Comparison of ENCODE assay signal across 24 cellular contexts in the genomic region with DNA sequence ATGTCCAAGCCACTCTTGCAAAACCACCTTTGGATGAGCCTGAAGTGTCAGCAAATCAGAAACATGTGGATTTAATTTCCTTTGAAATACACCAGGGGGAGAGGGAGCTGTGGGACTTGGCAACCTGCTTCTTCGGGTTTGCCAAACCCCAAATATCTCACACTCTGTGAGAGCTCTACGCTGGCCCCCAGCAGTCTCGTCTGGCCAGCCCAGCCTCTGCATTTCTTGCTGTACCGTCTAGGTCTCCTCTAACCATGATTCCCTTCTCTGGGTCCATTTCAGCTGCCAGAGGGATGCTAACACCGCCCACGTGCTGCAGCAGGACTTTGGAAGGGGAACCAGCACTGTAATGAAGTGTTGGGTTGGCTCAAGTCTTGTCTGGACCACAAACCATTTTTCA.
DNase-seq lines count a peak whose midpoint lies in the region; ATAC-seq and TF ChIP-seq lines count a peak whose summit lies in the region.
"Had no signal": no experiment of that assay in that cellular context is flagged by ENCODE, and none has a peak within 500 bp of the region (broad histone marks: within the 10 kb centered on the region; RNA-seq: fewer than 3 reads in every experiment).

No MANE protein-coding gene starts in this region.

- peak in 2 of 3 donors; percentile 10 to 13 for TF ChIP-seq CTCF in breast epithelium (IDR thresholded peaks at IDR 0.05)
- no peak for TF ChIP-seq CTCF in MCF 10A (IDR thresholded peaks at IDR 0.05; ENCODE audit: unreplicated experiment)
- no peak for TF ChIP-seq CTCF in fibroblast of the aortic adventitia (IDR thresholded peaks at IDR 0.05; ENCODE audit: insufficient read depth, low read length)

- H3K9me3 ChIP-seq in breast epithelium = no peaks in the 10 kb centered on the region
- H3K9me3 ChIP-seq in aorta (ENCODE audit: control insufficient read depth, low read length) = no peaks in the 10 kb centered on the region
- H3K9me3 ChIP-seq: mucosa of descending colon, neutrophil, sigmoid colon, transverse colon had no signal

- TF ChIP-seq POLR2A in breast epithelium (IDR thresholded peaks at IDR 0.05) = no peak

- peak; percentile 65 for ATAC-seq in aorta (ENCODE audit: low FRiP score)
- ATAC-seq in HG03159 (IDR thresholded peaks at IDR 0.05; ENCODE audit: unreplicated experiment) = no peak
- ATAC-seq: mucosa of descending colon had no signal

- no peaks in the 10 kb centered on the region for H3K4me1 Mint-ChIP-seq in MCF 10A (ENCODE audit: insufficient read depth, unreplicated experiment)

- H3K4me1 ChIP-seq in breast epithelium = no peaks in the 10 kb centered on the region
- peaks cover 3 to 6% of the 10 kb centered on the region in 2 donors for H3K4me1 ChIP-seq in aorta (ENCODE audit: control insufficient read depth in 1 of 2, insufficient read depth in 2 of 2, low read length in 2 of 2)
- H3K4me1 ChIP-seq: transverse colon had no signal

- POLR2A ChIA-PET in MCF 10A (lab: Yijun Ruan, JAX) = no interaction called here

- no peak overlapping the region for H3K27ac Mint-ChIP-seq in MCF 10A (ENCODE audit: low read depth, unreplicated experiment)
- H3K27ac Mint-ChIP-seq: activated naive CD4-positive, alpha-beta T cell treated with anti-CD3 and anti-CD28 coated beads, Interleukin-2, amount 50 U/mL, for 24 hours; IgD-negative memory B cell had no signal

- 27 to 28% methylated on average over 6 of the region's 6 CpGs for WGBS in aorta, 2 donors

- H3K27me3 ChIP-seq in breast epithelium = no peaks in the 10 kb centered on the region
- H3K27me3 ChIP-seq in aorta (ENCODE audit: control insufficient read depth in 1 of 2, insufficient read depth in 2 of 2, low read length in 1 of 2) = no peaks in the 10 kb centered on the region
- H3K27me3 ChIP-seq: neutrophil, sigmoid colon, transverse colon had no signal

- no peak overlapping the region for H3K4me3 ChIP-seq in breast epithelium
- H3K4me3 ChIP-seq in fibroblast of the aortic adventitia (ENCODE audit: low read depth, low read length) = no peak overlapping the region
- no peak overlapping the region for H3K4me3 ChIP-seq in aorta (ENCODE audit: low read length in 2 of 2)
- H3K4me3 ChIP-seq: coronary artery, mucosa of descending colon, sigmoid colon, transverse colon had no signal

- H3K27ac ChIP-seq in breast epithelium (no peak overlapping the region), aorta (ENCODE audit: low read depth in 1 of 2, low read length in 2 of 2) (no peak overlapping the region)
- H3K27ac ChIP-seq: 22Rv1, C4-2B, coronary artery, neutrophil, sigmoid colon, transverse colon had no signal

- intact Hi-C loops in breast epithelium (cut with DNase I; ENCODE audit: low total_unique reads) (no loop called here), MCF 10A (cut with micrococcal nuclease) (no loop called here), aorta (cut with DNase I) (no loop called here)

- no peaks in the 10 kb centered on the region for H3K9me3 Mint-ChIP-seq in MCF 10A (ENCODE audit: unreplicated experiment)
- H3K9me3 Mint-ChIP-seq: activated naive CD4-positive, alpha-beta T cell treated with anti-CD3 and anti-CD28 coated beads, Interleukin-2, amount 50 U/mL, for 24 hours had no signal

- H3K36me3 Mint-ChIP-seq in MCF 10A (ENCODE audit: insufficient read depth, unreplicated experiment) = no peaks in the 10 kb centered on the region
- H3K36me3 Mint-ChIP-seq: activated naive CD4-positive, alpha-beta T cell treated with anti-CD3 and anti-CD28 coated beads, Interleukin-2, amount 50 U/mL, for 24 hours had no signal

- H3K27me3 Mint-ChIP-seq in MCF 10A (ENCODE audit: insufficient read depth, unreplicated experiment) = no peaks in the 10 kb centered on the region
- H3K27me3 Mint-ChIP-seq: activated naive CD4-positive, alpha-beta T cell treated with anti-CD3 and anti-CD28 coated beads, Interleukin-2, amount 50 U/mL, for 24 hours; brain; IgD-negative memory B cell had no signal

- no peak overlapping the region for H3K4me3 Mint-ChIP-seq in MCF 10A (ENCODE audit: unreplicated experiment)
- H3K4me3 Mint-ChIP-seq: activated naive CD4-positive, alpha-beta T cell treated with anti-CD3 and anti-CD28 coated beads, Interleukin-2, amount 50 U/mL, for 24 hours; brain; IgD-negative memory B cell had no signal

- DNase-seq in breast epithelium (ENCODE audit: low spot score in 2 of 2) (peak in 1 of 2 donors; percentile 49), MCF 10A (ENCODE audit: unreplicated experiment) (no peak), fibroblast of the aortic adventitia (ENCODE audit: low read depth) (peak; percentile 87), myocyte (ENCODE audit: low read depth) (peak; percentile 51), aorta (peak in 1 of 2 donors; percentile 78), NCI-H345 treated with DMSO at 0.1 percent for 48 hours (lab: John Stamatoyannopoulos, UW; ENCODE audit: unreplicated experiment) (no peak)
- DNase-seq in activated CD4-positive, alpha-beta T cell treated with anti-CD3 and anti-CD28 coated beads for 4 hours = no peak
- DNase-seq: activated CD4-positive, CD25-positive, alpha-beta regulatory T cell; activated T-cell treated with anti-CD3 and anti-CD28 coated beads, Interleukin-2, amount 50 U/mL, for 48 hours; DMS153; MM.1S; mucosa of descending colon; sigmoid colon; stimulated activated naive CD4-positive, alpha-beta T cell; T-helper 9 cell; transverse colon had no signal

- CTCF ChIA-PET in MCF 10A (lab: Yijun Ruan, JAX) = no interaction called here

- BruUV-seq in MCF 10A (replicated peaks; lab: Mats Ljungman, UMichigan) = no TSS peak

- no peaks in the 10 kb centered on the region for H3K36me3 ChIP-seq in breast epithelium
- H3K36me3 ChIP-seq in aorta (ENCODE audit: control insufficient read depth in 1 of 2, insufficient read depth in 2 of 2, low read length in 1 of 2) = no peaks in the 10 kb centered on the region
- H3K36me3 ChIP-seq: neutrophil, sigmoid colon, transverse colon had no signal

Comparison
In these comparisons a context has a peak if more than half of its experiments do, and no peak if none do; other contexts are left out.
1. CTCF ChIP-seq: peak in breast epithelium (2 of 3); none in MCF 10A (single experiment) and fibroblast of the aortic adventitia (single experiment).
2. DNase-seq: peak in fibroblast of the aortic adventitia (single experiment) and myocyte (single experiment); none in MCF 10A (single experiment), activated CD4-positive, alpha-beta T cell treated with anti-CD3 and anti-CD28 coated beads for 4 hours (0 of 2) and NCI-H345 treated with DMSO at 0.1 percent for 48 hours (single experiment).